In the genomic region with DNA sequence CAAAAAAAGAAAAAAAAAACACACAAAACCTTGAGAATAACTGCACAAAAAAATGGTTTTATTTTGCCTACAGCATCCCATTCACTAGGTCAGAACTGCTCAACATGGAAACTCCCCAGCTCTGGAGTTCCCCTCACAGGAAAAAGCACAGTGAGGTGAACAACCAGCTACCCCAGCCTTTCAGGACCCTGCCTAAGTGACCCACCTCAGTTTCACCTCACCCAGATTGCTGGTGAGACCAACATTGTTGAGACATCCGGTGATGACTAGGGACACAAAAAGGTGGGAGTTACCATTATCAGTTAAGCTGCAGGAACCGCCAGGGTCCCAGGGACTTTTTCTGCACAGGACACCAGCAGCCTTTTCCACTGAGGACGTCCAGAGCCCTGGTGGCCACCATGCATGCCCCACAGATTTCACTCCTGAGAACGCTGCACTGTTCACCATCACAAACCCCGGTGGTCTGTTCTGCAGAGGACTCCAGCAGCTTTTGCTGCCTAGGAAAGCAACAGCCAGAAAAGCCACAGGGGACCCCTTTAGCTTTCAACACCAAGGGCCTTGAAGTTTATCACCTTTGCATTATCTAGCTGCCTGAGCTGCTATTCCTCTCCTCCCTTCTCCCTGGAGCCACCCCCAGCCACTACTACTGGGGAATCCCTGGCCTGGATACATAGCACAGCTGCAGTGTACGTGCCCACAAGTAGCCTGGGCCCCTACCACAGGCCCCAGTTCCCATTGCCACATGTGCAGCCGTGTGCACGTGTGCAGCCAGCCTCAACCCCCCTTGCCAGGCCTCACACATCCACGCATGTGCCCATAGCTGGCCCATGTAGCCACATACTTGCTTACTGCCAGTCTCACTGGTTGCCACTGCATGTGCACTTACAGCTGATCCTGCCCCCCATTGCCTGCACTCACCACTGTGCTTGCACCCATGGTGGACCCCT, we compare ENCODE assay signal across 15 cellular contexts.
"Had no signal": no experiment of that assay in that cellular context is flagged by ENCODE, and none has a peak within 500 bp of the region (broad histone marks: within the 10 kb centered on the region; RNA-seq: fewer than 3 reads in every experiment).

No MANE protein-coding gene starts in this region.

- H3K4me3 ChIP-seq: thoracic aorta had no signal

- H3K36me3 ChIP-seq: thoracic aorta had no signal

- ATAC-seq: activated CD8-positive, alpha-beta memory T cell treated with anti-CD3 and anti-CD28 coated beads, Interleukin-2, amount 10 ng/mL, durations not matched to agents 7 days and 5 days; activated T-helper 17 cell treated with anti-CD3 and anti-CD28 coated beads, Interleukin-2, amount 50 U/mL, for 72 hours; effector memory CD8-positive, alpha-beta T cell had no signal

- H3K27ac ChIP-seq: thoracic aorta had no signal

- H3K4me1 Mint-ChIP-seq: activated naive CD8-positive, alpha-beta T cell treated with anti-CD3 and anti-CD28 coated beads, Interleukin-2, amount 10 ng/mL, durations not matched to agents 7 days and 5 days; memory B cell; nephron had no signal

- DNase-seq: activated CD4-positive, alpha-beta memory T cell treated with anti-CD3 and anti-CD28 coated beads, Interleukin-2, amount 10 ng/mL, durations not matched to agents 7 days and 5 days; activated CD4-positive, alpha-beta T cell treated with anti-CD3 and anti-CD28 coated beads for 48 hours; activated CD4-positive, CD25-positive, alpha-beta regulatory T cell; activated CD8-positive, alpha-beta memory T cell treated with anti-CD3 and anti-CD28 coated beads, Interleukin-2, amount 10 ng/mL, durations not matched to agents 7 days and 5 days; activated naive CD4-positive, alpha-beta T cell treated with Interleukin-2 at 50 U/mL for 16 hours; activated naive CD8-positive, alpha-beta T cell treated with anti-CD3 and anti-CD28 coated beads, Interleukin-2, amount 10 ng/mL, durations not matched to agents 7 days and 5 days; amygdala; caudate nucleus; effector memory CD8-positive, alpha-beta T cell; occipital lobe; stimulated activated CD4-positive, alpha-beta T cell treated with anti-CD3 and anti-CD28 coated beads, Interleukin-2, amount 100 ng/mL, for 24 hours had no signal

- H3K9me3 Mint-ChIP-seq: activated CD4-positive, alpha-beta memory T cell treated with anti-CD3 and anti-CD28 coated beads, Interleukin-2, amount 10 ng/mL, durations not matched to agents 7 days and 5 days; activated naive CD8-positive, alpha-beta T cell treated with anti-CD3 and anti-CD28 coated beads, Interleukin-2, amount 10 ng/mL, durations not matched to agents 7 days and 5 days; activated T-helper 17 cell treated with anti-CD3 and anti-CD28 coated beads, Interleukin-2, amount 50 U/mL, for 72 hours; effector memory CD8-positive, alpha-beta T cell had no signal

- H3K4me3 Mint-ChIP-seq: activated CD4-positive, alpha-beta memory T cell treated with anti-CD3 and anti-CD28 coated beads, Interleukin-2, amount 10 ng/mL, durations not matched to agents 7 days and 5 days; activated CD8-positive, alpha-beta memory T cell treated with anti-CD3 and anti-CD28 coated beads, Interleukin-2, amount 10 ng/mL, durations not matched to agents 7 days and 5 days; activated naive CD8-positive, alpha-beta T cell treated with anti-CD3 and anti-CD28 coated beads, Interleukin-2, amount 10 ng/mL, durations not matched to agents 7 days and 5 days; activated T-helper 17 cell treated with anti-CD3 and anti-CD28 coated beads, Interleukin-2, amount 50 U/mL, for 72 hours; effector memory CD8-positive, alpha-beta T cell; memory B cell; nephron had no signal

- H3K27ac Mint-ChIP-seq: activated CD4-positive, alpha-beta memory T cell treated with anti-CD3 and anti-CD28 coated beads, Interleukin-2, amount 10 ng/mL, durations not matched to agents 7 days and 5 days; activated CD8-positive, alpha-beta memory T cell treated with anti-CD3 and anti-CD28 coated beads, Interleukin-2, amount 10 ng/mL, durations not matched to agents 7 days and 5 days; activated naive CD8-positive, alpha-beta T cell treated with anti-CD3 and anti-CD28 coated beads, Interleukin-2, amount 10 ng/mL, durations not matched to agents 7 days and 5 days; activated T-helper 17 cell treated with anti-CD3 and anti-CD28 coated beads, Interleukin-2, amount 50 U/mL, for 72 hours; effector memory CD8-positive, alpha-beta T cell; memory B cell; nephron had no signal

- H3K9me3 ChIP-seq: thoracic aorta had no signal

- H3K36me3 Mint-ChIP-seq: activated CD8-positive, alpha-beta memory T cell treated with anti-CD3 and anti-CD28 coated beads, Interleukin-2, amount 10 ng/mL, durations not matched to agents 7 days and 5 days; activated naive CD8-positive, alpha-beta T cell treated with anti-CD3 and anti-CD28 coated beads, Interleukin-2, amount 10 ng/mL, durations not matched to agents 7 days and 5 days; memory B cell had no signal
